ENCODE assay signal across 1 cellular context in the genomic region with DNA sequence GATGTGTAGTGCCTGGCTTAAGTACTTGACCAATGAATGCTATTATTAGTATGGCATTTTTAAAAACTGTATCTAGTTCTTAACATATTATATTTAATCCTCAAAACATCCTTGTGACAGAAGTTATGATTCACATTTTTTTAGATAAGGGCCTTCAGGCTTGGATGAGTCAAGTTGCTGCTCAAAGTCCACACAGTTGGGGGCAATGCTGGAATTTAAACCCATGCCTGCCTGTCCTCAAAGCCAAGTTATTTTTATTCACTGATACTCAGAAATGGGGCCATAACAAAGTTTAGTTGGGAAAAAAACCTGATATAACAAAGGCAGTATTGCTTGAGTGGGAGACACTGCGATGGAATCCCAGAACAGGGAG.
TF ChIP-seq lines count a peak whose summit lies in the region.

No MANE protein-coding gene starts in this region.

TF ChIP-seq in SK-N-SH, 30 proteins besides CTCF, POLR2A, EP300 and RAD21 (continued from another document):
- TF ChIP-seq TEAD4 (IDR thresholded peaks at IDR 0.05; ENCODE audit: borderline replicate concordance, insufficient read depth) (0 out of 2 replicates have a peak, but pooled peaks have one; percentile 39), NRF1 (IDR thresholded peaks at IDR 0.05; ENCODE audit: low read depth, low read length) (no peak), NFIC (IDR thresholded peaks at IDR 0.05; ENCODE audit: borderline replicate concordance) (peak; percentile 55; the same call in 1 of the 2 replicates), YY1 (IDR thresholded peaks at IDR 0.05; ENCODE audit: low read depth) (no peak), RCOR1 (IDR thresholded peaks at IDR 0.05; ENCODE audit: low read length) (no peak), MEF2A (IDR thresholded peaks at IDR 0.05; ENCODE audit: borderline replicate concordance, low read depth) (peak; percentile 34; the same call in 1 of the 2 replicates), JUND (IDR thresholded peaks at IDR 0.05) (peak; percentile 63), CHD2 (IDR thresholded peaks at IDR 0.05; ENCODE audit: low read length, partially characterized antibody) (no peak), SIN3A (IDR thresholded peaks at IDR 0.05; ENCODE audit: borderline replicate concordance, low read depth, low read length) (no peak), FOSL2 (IDR thresholded peaks at IDR 0.05; ENCODE audit: borderline replicate concordance, low read depth) (peak; percentile 72), ELF1 (IDR thresholded peaks at IDR 0.05) (no peak), EZH2phosphoT487 (IDR thresholded peaks at IDR 0.05; ENCODE audit: borderline replicate concordance, low read depth) (no peak), RXRA (IDR thresholded peaks at IDR 0.05; ENCODE audit: borderline replicate concordance, low read depth) (no peak)
- TF ChIP-seq, protein P1, sequence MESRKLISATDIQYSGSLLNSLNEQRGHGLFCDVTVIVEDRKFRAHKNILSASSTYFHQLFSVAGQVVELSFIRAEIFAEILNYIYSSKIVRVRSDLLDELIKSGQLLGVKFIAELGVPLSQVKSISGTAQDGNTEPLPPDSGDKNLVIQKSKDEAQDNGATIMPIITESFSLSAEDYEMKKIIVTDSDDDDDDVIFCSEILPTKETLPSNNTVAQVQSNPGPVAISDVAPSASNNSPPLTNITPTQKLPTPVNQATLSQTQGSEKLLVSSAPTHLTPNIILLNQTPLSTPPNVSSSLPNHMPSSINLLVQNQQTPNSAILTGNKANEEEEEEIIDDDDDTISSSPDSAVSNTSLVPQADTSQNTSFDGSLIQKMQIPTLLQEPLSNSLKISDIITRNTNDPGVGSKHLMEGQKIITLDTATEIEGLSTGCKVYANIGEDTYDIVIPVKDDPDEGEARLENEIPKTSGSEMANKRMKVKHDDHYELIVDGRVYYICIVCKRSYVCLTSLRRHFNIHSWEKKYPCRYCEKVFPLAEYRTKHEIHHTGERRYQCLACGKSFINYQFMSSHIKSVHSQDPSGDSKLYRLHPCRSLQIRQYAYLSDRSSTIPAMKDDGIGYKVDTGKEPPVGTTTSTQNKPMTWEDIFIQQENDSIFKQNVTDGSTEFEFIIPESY (IDR thresholded peaks at IDR 0.05; ENCODE audit: borderline replicate concordance, low read depth), result no peak
- TF ChIP-seq, protein P2, sequence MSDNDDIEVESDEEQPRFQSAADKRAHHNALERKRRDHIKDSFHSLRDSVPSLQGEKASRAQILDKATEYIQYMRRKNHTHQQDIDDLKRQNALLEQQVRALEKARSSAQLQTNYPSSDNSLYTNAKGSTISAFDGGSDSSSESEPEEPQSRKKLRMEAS (IDR thresholded peaks at IDR 0.05; ENCODE audit: low read depth), result no peak
- TF ChIP-seq, protein P3, sequence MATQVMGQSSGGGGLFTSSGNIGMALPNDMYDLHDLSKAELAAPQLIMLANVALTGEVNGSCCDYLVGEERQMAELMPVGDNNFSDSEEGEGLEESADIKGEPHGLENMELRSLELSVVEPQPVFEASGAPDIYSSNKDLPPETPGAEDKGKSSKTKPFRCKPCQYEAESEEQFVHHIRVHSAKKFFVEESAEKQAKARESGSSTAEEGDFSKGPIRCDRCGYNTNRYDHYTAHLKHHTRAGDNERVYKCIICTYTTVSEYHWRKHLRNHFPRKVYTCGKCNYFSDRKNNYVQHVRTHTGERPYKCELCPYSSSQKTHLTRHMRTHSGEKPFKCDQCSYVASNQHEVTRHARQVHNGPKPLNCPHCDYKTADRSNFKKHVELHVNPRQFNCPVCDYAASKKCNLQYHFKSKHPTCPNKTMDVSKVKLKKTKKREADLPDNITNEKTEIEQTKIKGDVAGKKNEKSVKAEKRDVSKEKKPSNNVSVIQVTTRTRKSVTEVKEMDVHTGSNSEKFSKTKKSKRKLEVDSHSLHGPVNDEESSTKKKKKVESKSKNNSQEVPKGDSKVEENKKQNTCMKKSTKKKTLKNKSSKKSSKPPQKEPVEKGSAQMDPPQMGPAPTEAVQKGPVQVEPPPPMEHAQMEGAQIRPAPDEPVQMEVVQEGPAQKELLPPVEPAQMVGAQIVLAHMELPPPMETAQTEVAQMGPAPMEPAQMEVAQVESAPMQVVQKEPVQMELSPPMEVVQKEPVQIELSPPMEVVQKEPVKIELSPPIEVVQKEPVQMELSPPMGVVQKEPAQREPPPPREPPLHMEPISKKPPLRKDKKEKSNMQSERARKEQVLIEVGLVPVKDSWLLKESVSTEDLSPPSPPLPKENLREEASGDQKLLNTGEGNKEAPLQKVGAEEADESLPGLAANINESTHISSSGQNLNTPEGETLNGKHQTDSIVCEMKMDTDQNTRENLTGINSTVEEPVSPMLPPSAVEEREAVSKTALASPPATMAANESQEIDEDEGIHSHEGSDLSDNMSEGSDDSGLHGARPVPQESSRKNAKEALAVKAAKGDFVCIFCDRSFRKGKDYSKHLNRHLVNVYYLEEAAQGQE (IDR thresholded peaks at IDR 0.05; ENCODE audit: low read depth, low read length), result no peak
